ENCODE assay signal across 19 cellular contexts in the genomic region with DNA sequence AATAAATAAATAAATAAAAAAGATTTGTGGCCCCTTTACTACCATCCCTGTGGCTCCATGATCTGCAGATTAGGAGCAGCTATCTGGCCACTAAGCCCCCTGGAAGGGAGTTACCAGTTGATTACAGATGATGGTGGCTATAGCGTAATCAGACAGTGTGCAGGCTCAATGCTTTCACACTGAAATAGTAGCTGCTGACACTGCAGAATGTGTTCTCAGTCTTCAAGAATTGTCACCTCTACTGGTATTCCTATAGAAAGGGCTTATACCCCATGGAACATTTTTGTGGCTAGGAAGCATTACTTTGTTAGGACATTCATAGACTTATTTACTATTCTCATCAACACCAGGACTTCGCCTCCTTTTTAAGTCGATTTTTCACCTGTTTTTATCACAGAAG. TPM values are rescaled to one million over a fixed set of nuclear protein-coding genes. Genes with fewer than 3 reads are reported as not detected.
DNase-seq lines count a peak whose midpoint lies in the region; ATAC-seq, FAIRE-seq and TF ChIP-seq lines count a peak whose summit lies in the region.
"Had no signal": no experiment of that assay in that cellular context is flagged by ENCODE, and none has a peak within 500 bp of the region (broad histone marks: within the 10 kb centered on the region; RNA-seq: fewer than 3 reads in every experiment).

No MANE protein-coding gene starts in this region.

- H3K4me3 ChIP-seq in HepG2 (replicated peaks in 1 of 3; ENCODE audit: insufficient read depth in 1 of 3, low read depth in 2 of 3, low read length in 3 of 3) (no peak overlapping the region), right lobe of liver (no peak overlapping the region), tibial artery (no peak overlapping the region)
- H3K4me3 ChIP-seq: BLaER1, GM23248 had no signal

- no peaks in the 10 kb centered on the region for H4K20me1 ChIP-seq in HepG2 (ENCODE audit: insufficient read depth, low read length)
- H4K20me1 ChIP-seq: BLaER1 had no signal

- H3K9ac ChIP-seq in HepG2 (ENCODE audit: insufficient read depth, low read depth, low read length) = no peak overlapping the region
- H3K9ac ChIP-seq: BLaER1, GM23248 had no signal

- no peak overlapping the region for H2AFZ ChIP-seq in HepG2 (ENCODE audit: low read length)
- H2AFZ ChIP-seq: GM23248 had no signal

- POLR2A ChIA-PET in HepG2 (lab: Yijun Ruan, JAX) (no interaction called here), RWPE1 (lab: Yijun Ruan, JAX; ENCODE audit: low non-redundant PET) (no interaction called here)

- no peak for DNase-seq in HepG2 (ENCODE audit: low spot score)
- no peak for DNase-seq in right lobe of liver
- no peak for DNase-seq in RWPE1 (ENCODE audit: low spot score)
- DNase-seq in erythroblast (lab: John Stamatoyannopoulos, UW) = peak; percentile 69 to 90
- no peak for DNase-seq in tibial artery
- DNase-seq in nucleus accumbens (lab: John Stamatoyannopoulos, UW) = no peak
- DNase-seq: Caco-2; CD4-positive, CD25-positive, alpha-beta regulatory T cell; CD8-positive, alpha-beta T cell; DMS153; DND-41; GM23248; H7; HCEC 1CT had no signal

- TF ChIP-seq POLR2A in HepG2 (IDR thresholded peaks at IDR 0.05; ENCODE audit: insufficient read depth in 1 of 2, low read depth in 2 of 2, low read length in 2 of 2) (no peak), right lobe of liver (IDR thresholded peaks at IDR 0.05) (no peak), erythroblast (IDR thresholded peaks at IDR 0.05; ENCODE audit: low read length) (no peak)

- H3K36me3 ChIP-seq in HepG2 (replicated peaks in 1 of 2; ENCODE audit: control insufficient read depth in 1 of 2, insufficient read depth in 2 of 2, low read length in 2 of 2) = peaks cover 10 to 50% of the 10 kb centered on the region in 2 experiments
- H3K36me3 ChIP-seq in right lobe of liver = peaks cover 0 to 17% (median 3%) of the 10 kb centered on the region in 4 donors
- H3K36me3 ChIP-seq in tibial artery = peaks cover 38 to 82% (median 53%) of the 10 kb centered on the region in 3 donors

- TF ChIP-seq CTCF in HepG2 (CRISPR knock-in tag; IDR thresholded peaks at IDR 0.05) = no peak
- TF ChIP-seq CTCF in right lobe of liver (IDR thresholded peaks at IDR 0.05) = no peak
- no peak for TF ChIP-seq CTCF in RWPE1 (conservative IDR thresholded peaks at IDR 0.05; ENCODE audit: low read depth)
- no peak for TF ChIP-seq CTCF in tibial artery (IDR thresholded peaks at IDR 0.05)

- in situ Hi-C loops in HepG2 (cut with HindIII; ENCODE audit: extremely low pct_ligation_motif_present, low pct_unique_long_range_greater_than_20kb) = no loop called here

- no peaks in the 10 kb centered on the region for H3K27me3 ChIP-seq in HepG2 (ENCODE audit: control insufficient read depth in 1 of 2, insufficient read depth in 2 of 2, low read length in 2 of 2)
- no peaks in the 10 kb centered on the region for H3K27me3 ChIP-seq in right lobe of liver
- H3K27me3 ChIP-seq in tibial artery = no peaks in the 10 kb centered on the region
- H3K27me3 ChIP-seq: BLaER1 had no signal

- no peak overlapping the region for H3K27ac ChIP-seq in HepG2 (ENCODE audit: extremely low read length, insufficient read depth, low read length)
- H3K27ac ChIP-seq in right lobe of liver = no peak overlapping the region
- peak overlapping the region; percentile 3; the same call in 1 of the 2 replicates for H3K27ac ChIP-seq in RWPE1
- H3K27ac ChIP-seq in tibial artery = no peak overlapping the region
- H3K27ac ChIP-seq: BLaER1, C4-2B, GM23248 had no signal

- ATAC-seq in HepG2 = no peak
- ATAC-seq in right lobe of liver = no peak
- ATAC-seq: CD8-positive, alpha-beta T cell had no signal

- no peak for FAIRE-seq in HepG2 (lab: Jason Lieb, UNC)
- FAIRE-seq: G401.6, GM12892, H1 had no signal

- no TSS peak for BruUV-seq in HepG2 (replicated peaks; lab: Mats Ljungman, UMichigan)

- TF ChIP-seq EP300 in HepG2 (IDR thresholded peaks at IDR 0.05; ENCODE audit: low read depth in 2 of 2, low read length in 2 of 2) (no peak), HepG2 (CRISPR knock-in tag; IDR thresholded peaks at IDR 0.05; ENCODE audit: borderline replicate concordance) (no peak)

- WGBS in HepG2 (ENCODE audit: low lambda C conversion rate) = 75% methylated on average over 3 of the region's 3 CpGs
- WGBS in right lobe of liver (ENCODE audit: insufficient coverage, low coverage, low lambda C conversion rate, missing lambda C conversion rate) = 83% methylated on average over 3 of the region's 3 CpGs

- TF ChIP-seq RAD21 in HepG2 (CRISPR knock-in tag; IDR thresholded peaks at IDR 0.05) = no peak

- H3K79me2 ChIP-seq in HepG2 (ENCODE audit: insufficient read depth, low read length) = no peaks in the 10 kb centered on the region

- intact Hi-C loops in HepG2 (cut with micrococcal nuclease; ENCODE audit: unreplicated experiment) = no loop called here
- intact Hi-C loops in right lobe of liver (cut with DNase I) = no loop called here
- intact Hi-C loops in tibial artery (cut with DNase I; ENCODE audit: low total_unique reads) = no loop called here

- H3K4me2 ChIP-seq in HepG2 (ENCODE audit: low read depth, low read length) = no peak overlapping the region
- H3K4me2 ChIP-seq: BLaER1 had no signal

- H3K9me3 ChIP-seq in HepG2 (ENCODE audit: low read length) (no peaks in the 10 kb centered on the region), right lobe of liver (no peaks in the 10 kb centered on the region), tibial artery (no peaks in the 10 kb centered on the region)
- H3K9me3 ChIP-seq: BLaER1, Caco-2 had no signal

- CTCF ChIA-PET in HepG2 (lab: Yijun Ruan, JAX; ENCODE audit: low intra/inter-chr PET ratio, low total read pairs) (no interaction called here), RWPE1 (lab: Yijun Ruan, JAX) (interaction anchor here (0.6 to 1.0 kb wide), 2 partner anchors 9 to 368 kb away, joined by 3 to 5 read pairs; no protein-coding TSS in a partner anchor)

- H3K4me1 ChIP-seq in HepG2 (ENCODE audit: insufficient read depth, low read length) (no peaks in the 10 kb centered on the region), right lobe of liver (no peaks in the 10 kb centered on the region), tibial artery (no peaks in the 10 kb centered on the region)
- H3K4me1 ChIP-seq: BLaER1, Caco-2 had no signal

TF ChIP-seq in HepG2, 621 proteins besides CTCF, POLR2A, EP300 and RAD21:
- TF ChIP-seq ELF4 (CRISPR knock-in tag; IDR thresholded peaks at IDR 0.05; ENCODE audit: borderline replicate concordance) = no peak
- no peak for TF ChIP-seq ZNF484 (CRISPR knock-in tag; IDR thresholded peaks at IDR 0.05; ENCODE audit: borderline replicate concordance, low read depth)
- peak; percentile 42 for TF ChIP-seq MAFF (IDR thresholded peaks at IDR 0.05; ENCODE audit: low read depth, low read length)
- no peak for TF ChIP-seq ZNF775 (CRISPR knock-in tag; IDR thresholded peaks at IDR 0.05; ENCODE audit: borderline replicate concordance)
- no peak for TF ChIP-seq MAFG (CRISPR knock-in tag; IDR thresholded peaks at IDR 0.05)
- TF ChIP-seq MAFK (conservative IDR thresholded peaks at IDR 0.05 in 1 of 2, IDR thresholded peaks at IDR 0.05 in 1 of 2; ENCODE audit: low read length in 2 of 2) = peak; percentile 36 to 73

RNA-seq across cellular contexts. Expression of gene DCAF4, which starts 30.9 kb away (rescaled TPM):
- total RNA-seq in HepG2 (2016; rRNA removed; fragmentation: Illumina TruSeq; extraction: Trizol) (17.3 and 18.8 TPM in 2 replicates), right lobe of liver (10 to 100 TPM in 4 of 6 experiments, 1 to 10 TPM in 2; 5.8 to 13.6 (median 10.5) TPM)
- total RNA-seq in HepG2 (2016; cell fraction: cytosol; rRNA removed; fragmentation: Illumina TruSeq; extraction: Trizol; ENCODE audit: low read depth) = 3.9 and 4.3 TPM in 2 replicates
- total RNA-seq in HepG2 (2016; cell fraction: insoluble cytoplasmic fraction; rRNA removed; fragmentation: Illumina TruSeq; extraction: Trizol) = 19.7 and 20.3 TPM in 2 replicates
- total RNA-seq in HepG2 (2016; cell fraction: membrane; rRNA removed; fragmentation: Illumina TruSeq; extraction: Trizol) = 5.0 and 5.4 TPM in 2 replicates
- 20.4 and 27.6 TPM in 2 replicates for total RNA-seq in HepG2 (2016; cell fraction: nucleus; rRNA removed; fragmentation: Illumina TruSeq; extraction: Trizol)
- polyA plus RNA-seq in HepG2 (2011; rRNA removed) = 21.1 and 25.6 TPM in 2 replicates
- 15.1 and 22.4 TPM in 2 replicates for polyA plus RNA-seq in HepG2 (2011; cell fraction: cytosol; rRNA removed)
- 71.7 and 82.4 TPM in 2 replicates for polyA plus RNA-seq in HepG2 (2011; cell fraction: nucleus; rRNA removed)
- 16.5 and 19.5 TPM in 2 replicates for polyA plus RNA-seq in HepG2 (2012)
- polyA plus RNA-seq in HepG2 (2016; cell fraction: cytosol; fragmentation: Illumina TruSeq; extraction: Trizol; ENCODE audit: low read depth) = 1.7 and 2.2 TPM in 2 replicates
- polyA plus RNA-seq in HepG2 (2016; cell fraction: insoluble cytoplasmic fraction; fragmentation: Illumina TruSeq; extraction: Trizol; ENCODE audit: low read depth) = 18.3 and 21.3 TPM in 2 replicates
- 3.5 and 3.9 TPM in 2 replicates for polyA plus RNA-seq in HepG2 (2016; cell fraction: membrane; fragmentation: Illumina TruSeq; extraction: Trizol; ENCODE audit: low read depth)
- polyA plus RNA-seq in HepG2 (2016; cell fraction: nucleus; fragmentation: Illumina TruSeq; extraction: Trizol; ENCODE audit: insufficient read depth, low read depth) = 26.1 and 30.0 TPM in 2 replicates
- 21.6 and 30.7 TPM in 2 replicates for polyA minus RNA-seq in HepG2 (2011; rRNA and poly(A)+ RNA removed; ENCODE audit: low replicate concordance)
- 6.5 and 8.3 TPM in 2 replicates for polyA minus RNA-seq in HepG2 (2011; cell fraction: cytosol; rRNA and poly(A)+ RNA removed)
- polyA minus RNA-seq in HepG2 (2011; cell fraction: nucleus; rRNA and poly(A)+ RNA removed) = 54.1 and 63.2 TPM in 2 replicates

Comparison
In these comparisons a context has a peak if more than half of its experiments do, and no peak if none do; other contexts are left out.
1. DNase-seq: peak in erythroblast (2 of 2); none in HepG2 (single experiment), right lobe of liver (0 of 3), RWPE1 (single experiment), tibial artery (0 of 2) and nucleus accumbens (0 of 56).